ENCODE assay signal across 8 cellular contexts in genomic region chr3:157532529-157533297, GRCh38. TPM values are rescaled to one million over a fixed set of nuclear protein-coding genes. Genes with fewer than 3 reads are reported as not detected.
DNase-seq lines count a peak whose midpoint lies in the region; ATAC-seq, FAIRE-seq and TF ChIP-seq lines count a peak whose summit lies in the region.

No MANE protein-coding gene starts in this region.

- RAD21 ChIA-PET in GM12878 (lab: Charles Lee; ENCODE audit: unreplicated experiment) = interaction anchor here (0.6 to 4.8 kb wide), 9 partner anchors 10 to 1007 kb away, joined by 3 to 56 read pairs (median 3); no protein-coding TSS in a partner anchor

- no peak overlapping the region for H3K4me2 ChIP-seq in GM12878 (ENCODE audit: control insufficient read depth, insufficient read depth)

- no peaks in the 10 kb centered on the region for H3K9me3 Mint-ChIP-seq in stimulated activated naive B cell treated with anti-CD40 and anti-IgM and Interleukin-4, amounts not matched to agents 10 μg/mL and 1 μg/mL and 100 μg/mL, for 72 hours

- no peaks in the 10 kb centered on the region for H3K27me3 Mint-ChIP-seq in stimulated activated naive B cell treated with anti-CD40 and anti-IgM and Interleukin-4, amounts not matched to agents 10 μg/mL and 1 μg/mL and 100 μg/mL, for 72 hours

- no peaks in the 10 kb centered on the region for H3K36me3 Mint-ChIP-seq in stimulated activated naive B cell treated with anti-CD40 and anti-IgM and Interleukin-4, amounts not matched to agents 10 μg/mL and 1 μg/mL and 100 μg/mL, for 72 hours

- H3K27me3 ChIP-seq in GM12878 (replicated peaks in 1 of 2; ENCODE audit: control insufficient read depth in 2 of 2, insufficient read depth in 2 of 2, low read length in 1 of 2) = no peaks in the 10 kb centered on the region

- TF ChIP-seq CTCF in GM12878 (IDR thresholded peaks at IDR 0.05 in 2 of 3, conservative IDR thresholded peaks at IDR 0.05 in 1 of 3; ENCODE audit: control insufficient read depth in 2 of 3, extremely low read depth in 1 of 3, insufficient read depth in 1 of 3, low read depth in 3 of 3, low read length in 3 of 3) = peak; percentile 66 to 75 (median 70)

- SMC1A ChIA-PET in GM12878 (lab: Charles Lee; ENCODE audit: uncharacterized antibody, unreplicated experiment) = interaction anchor here (0.8 to 4.8 kb wide), 13 partner anchors 14 to 999 kb away, joined by 3 to 78 read pairs (median 3); no protein-coding TSS in a partner anchor

- no peak overlapping the region for H3K4me3 ChIP-seq in GM12878

- in situ Hi-C loops in GM12878 (cut with MboI) = no loop called here

- CTCF ChIA-PET in GM12878 (lab: Yijun Ruan, JAX) = interaction anchor here (0.6 to 7.6 kb wide), 30 partner anchors 9 to 1259 kb away, joined by 3 to 181 read pairs (median 4); no protein-coding TSS in a partner anchor

- TF ChIP-seq RAD21 in GM12878 (IDR thresholded peaks at IDR 0.05; ENCODE audit: insufficient read depth, low read depth, low read length) = peak; percentile 85

- H3K9ac ChIP-seq in GM12878 (ENCODE audit: control insufficient read depth, insufficient read depth, low read length) = no peak overlapping the region

- H3K27ac Mint-ChIP-seq in stimulated activated naive B cell treated with anti-CD40 and anti-IgM and Interleukin-4, amounts not matched to agents 10 μg/mL and 1 μg/mL and 100 μg/mL, for 72 hours = no peak overlapping the region

- no peak overlapping the region for H3K4me3 Mint-ChIP-seq in stimulated activated naive B cell treated with anti-CD40 and anti-IgM and Interleukin-4, amounts not matched to agents 10 μg/mL and 1 μg/mL and 100 μg/mL, for 72 hours

- WGBS in GM12878 (ENCODE audit: insufficient coverage, insufficient replicate concordance, low lambda C conversion rate, missing lambda C conversion rate) = 29% methylated on average over 7 of the region's 7 CpGs

- no peaks in the 10 kb centered on the region for H3K79me2 ChIP-seq in GM12878 (ENCODE audit: control insufficient read depth, insufficient read depth, low read length)

- no peaks in the 10 kb centered on the region; the same call in 1 of the 2 replicates for H4K20me1 ChIP-seq in GM12878 (ENCODE audit: control insufficient read depth, insufficient read depth)

- no peaks in the 10 kb centered on the region for H3K9me3 ChIP-seq in GM12878 (replicated peaks; ENCODE audit: control insufficient read depth, insufficient read depth, low read length)

- H3K27ac ChIP-seq in GM12878 (ENCODE audit: control insufficient read depth, insufficient read depth) = no peak overlapping the region

- intact Hi-C loops in GM12878 (cut with micrococcal nuclease; ENCODE audit: unreplicated experiment) = loop anchor here (1.0 kb wide), 1 partner anchor 40 kb away; no protein-coding TSS in a partner anchor

- peak overlapping the region; percentile 30; the same call in 1 of the 2 replicates for H2AFZ ChIP-seq in GM12878 (ENCODE audit: control insufficient read depth, low read depth, low read length)

- no peak for TF ChIP-seq EP300 in GM12878 (IDR thresholded peaks at IDR 0.05; ENCODE audit: borderline replicate concordance in 1 of 2, control insufficient read depth in 1 of 2, low read depth in 2 of 2, low read length in 2 of 2)

- no peaks in the 10 kb centered on the region for H3K4me1 ChIP-seq in GM12878 (ENCODE audit: control insufficient read depth, insufficient read depth, low read length)

- POLR2A ChIA-PET in GM12878 (lab: Charles Lee) = no interaction called here

- no peak for TF ChIP-seq POLR2A in GM12878 (IDR thresholded peaks at IDR 0.05; ENCODE audit: low read depth, low read length)

- no peaks in the 10 kb centered on the region for H3K4me1 Mint-ChIP-seq in stimulated activated naive B cell treated with anti-CD40 and anti-IgM and Interleukin-4, amounts not matched to agents 10 μg/mL and 1 μg/mL and 100 μg/mL, for 72 hours

- BruUV-seq in GM12878 (replicated peaks; lab: Mats Ljungman, UMichigan) = no TSS peak

- no peak for FAIRE-seq in HTR-8/SVneo (lab: Jason Lieb, UNC)
- peak; percentile 68 for FAIRE-seq in GM12878 (lab: Jason Lieb, UNC)

- H3K36me3 ChIP-seq in GM12878 (ENCODE audit: control insufficient read depth in 2 of 2, insufficient read depth in 2 of 2, low read length in 1 of 2) = no peaks in the 10 kb centered on the region

- peak; percentile 78 for ATAC-seq in GM21717 (IDR thresholded peaks at IDR 0.05; ENCODE audit: unreplicated experiment)
- ATAC-seq in GM12878 = peak; percentile 95
- ATAC-seq in stimulated activated naive B cell treated with anti-CD40 and anti-IgM and Interleukin-4, amounts not matched to agents 10 μg/mL and 1 μg/mL and 100 μg/mL, for 72 hours (replicated peaks) = peak; percentile 78 to 80
- no peak for ATAC-seq in HG03196 (IDR thresholded peaks at IDR 0.05; ENCODE audit: unreplicated experiment)

- DNase-seq in GM04504 (ENCODE audit: low read depth) = peak; percentile 80
- peak; percentile 66 for DNase-seq in HTR-8/SVneo (ENCODE audit: insufficient read length, low spot score)
- peak; percentile 90 for DNase-seq in NCI-H82 (lab: John Stamatoyannopoulos, UW)
- DNase-seq in GM12878 (ENCODE audit: low read depth, low spot score) = peak; percentile 9
- DNase-seq in iPS-NIHi11 (ENCODE audit: low spot score) = peak; percentile 77
- no peak for DNase-seq in stimulated activated naive B cell treated with anti-CD40 and anti-IgM and Interleukin-4, amounts not matched to agents 10 μg/mL and 1 μg/mL and 100 μg/mL, for 72 hours

TF ChIP-seq in GM12878, 131 proteins besides CTCF, POLR2A, EP300 and RAD21:
- TF ChIP-seq FOXM1 (IDR thresholded peaks at IDR 0.05; ENCODE audit: low read depth, low read length) (0 out of 2 replicates have a peak, but pooled peaks have one; percentile 14), POLR2AphosphoS2 (IDR thresholded peaks at IDR 0.05; ENCODE audit: low read depth, low read length) (no peak), SMC3 (IDR thresholded peaks at IDR 0.05; ENCODE audit: borderline replicate concordance, low read length) (peak; percentile 64; the same call in 1 of the 2 replicates)
TF ChIP-seq in GM12878: peak in this region for 2.

RNA-seq across cellular contexts. Expression of gene VEPH1, which starts 29.5 kb away (rescaled TPM):
- total RNA-seq in GM12878 (2013; cell fraction: nucleolus; rRNA removed) = not detected in 2 replicates
- total RNA-seq in GM12878 (2014; rRNA removed) = 0.17 TPM in 1 of 2 replicates, not detected in the other
- total RNA-seq in GM12878 (2014; rRNA removed; fragmentation: Illumina TruSeq; extraction: Trizol) = not detected in 2 replicates
- 0.19 and 0.26 TPM in 2 replicates for total RNA-seq in GM12878 (2021)
- polyA plus RNA-seq in GM12878 (2011; ENCODE audit: low read depth) = not detected
- not detected in 2 replicates for polyA plus RNA-seq in GM12878 (2011; rRNA removed)
- polyA plus RNA-seq in GM12878 (2011; cell fraction: cytosol; rRNA removed) = not detected in 2 replicates
- polyA plus RNA-seq in GM12878 (2011; cell fraction: nucleus; rRNA removed) = not detected in 2 replicates
- polyA plus RNA-seq in GM12878 (2012) = not detected in 2 replicates
- polyA plus RNA-seq in GM12878 (2014; fragmentation: Illumina TruSeq; extraction: Trizol) = 0.04 TPM in 1 of 2 replicates, not detected in the other
- polyA plus RNA-seq in GM12878 (2014; fragmentation: Nextera tagmentation; extraction: Ambion mirVana) = not detected
- not detected in 2 replicates for polyA plus RNA-seq in GM12878 (2014; rRNA removed)
- not detected for polyA plus RNA-seq in GM12878 (2016; fragmentation: Nextera tagmentation; extraction: Ambion mirVana)
- polyA minus RNA-seq in GM12878 (2011; rRNA and poly(A)+ RNA removed) = not detected in 2 replicates
- polyA minus RNA-seq in GM12878 (2011; cell fraction: cytosol; rRNA and poly(A)+ RNA removed) = not detected in 2 replicates
- not detected in 2 replicates for polyA minus RNA-seq in GM12878 (2011; cell fraction: nucleus; rRNA and poly(A)+ RNA removed)
